2 cellular contexts compared by ENCODE assay signal in the genomic region with DNA sequence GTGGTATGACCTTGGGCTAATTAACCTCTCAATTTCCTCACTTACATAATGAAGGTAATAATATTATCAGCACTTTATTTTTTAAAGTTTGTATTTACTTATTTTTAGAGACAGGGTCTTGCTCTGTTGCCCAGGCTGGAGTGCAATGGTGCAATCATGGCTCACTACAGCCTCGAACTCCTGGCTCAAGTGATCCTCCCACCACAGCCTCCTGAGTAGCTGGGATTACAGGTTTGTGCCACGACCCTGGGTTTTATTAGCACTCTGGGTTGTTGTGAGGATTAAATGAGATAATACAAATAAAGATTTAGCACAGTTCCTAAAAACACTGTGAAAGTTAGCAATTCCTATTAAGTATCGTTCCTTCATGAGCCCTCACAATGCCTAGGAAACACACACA.
TF ChIP-seq lines count a peak whose summit lies in the region.

No MANE protein-coding gene starts in this region.

TF ChIP-seq in HEK293, 187 proteins besides CTCF, POLR2A, EP300 and RAD21:
- TF ChIP-seq ZBTB11 (tag by site-specific recombination; conservative IDR thresholded peaks at IDR 0.05; ENCODE audit: low read depth): no peak
- TF ChIP-seq ZFP3 (tag by site-specific recombination; IDR thresholded peaks at IDR 0.05; ENCODE audit: low read depth): no peak
- TF ChIP-seq KLF1 (tag by site-specific recombination; IDR thresholded peaks at IDR 0.05): no peak
- no peak for TF ChIP-seq ZNF645 (tag by site-specific recombination; IDR thresholded peaks at IDR 0.05)
- TF ChIP-seq ZNF48 (tag by site-specific recombination; IDR thresholded peaks at IDR 0.05): no peak
- no peak for TF ChIP-seq KLF17 (tag by site-specific recombination; IDR thresholded peaks at IDR 0.05)
- no peak for TF ChIP-seq ZNF747 (tag by site-specific recombination; IDR thresholded peaks at IDR 0.05)
- no peak for TF ChIP-seq ZNF558 (tag by site-specific recombination; IDR thresholded peaks at IDR 0.05)
- TF ChIP-seq ZNF664 (tag by site-specific recombination; IDR thresholded peaks at IDR 0.05): peak; percentile 47; the same call in 1 of the 2 replicates
- peak; percentile 85; the same call in 1 of the 2 replicates for TF ChIP-seq ZNF121 (tag by site-specific recombination; IDR thresholded peaks at IDR 0.05)
- TF ChIP-seq, protein P1, sequence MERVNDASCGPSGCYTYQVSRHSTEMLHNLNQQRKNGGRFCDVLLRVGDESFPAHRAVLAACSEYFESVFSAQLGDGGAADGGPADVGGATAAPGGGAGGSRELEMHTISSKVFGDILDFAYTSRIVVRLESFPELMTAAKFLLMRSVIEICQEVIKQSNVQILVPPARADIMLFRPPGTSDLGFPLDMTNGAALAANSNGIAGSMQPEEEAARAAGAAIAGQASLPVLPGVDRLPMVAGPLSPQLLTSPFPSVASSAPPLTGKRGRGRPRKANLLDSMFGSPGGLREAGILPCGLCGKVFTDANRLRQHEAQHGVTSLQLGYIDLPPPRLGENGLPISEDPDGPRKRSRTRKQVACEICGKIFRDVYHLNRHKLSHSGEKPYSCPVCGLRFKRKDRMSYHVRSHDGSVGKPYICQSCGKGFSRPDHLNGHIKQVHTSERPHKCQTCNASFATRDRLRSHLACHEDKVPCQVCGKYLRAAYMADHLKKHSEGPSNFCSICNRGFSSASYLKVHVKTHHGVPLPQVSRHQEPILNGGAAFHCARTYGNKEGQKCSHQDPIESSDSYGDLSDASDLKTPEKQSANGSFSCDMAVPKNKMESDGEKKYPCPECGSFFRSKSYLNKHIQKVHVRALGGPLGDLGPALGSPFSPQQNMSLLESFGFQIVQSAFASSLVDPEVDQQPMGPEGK (tag by site-specific recombination; IDR thresholded peaks at IDR 0.05): no peak
- no peak for TF ChIP-seq SCRT2 (tag by site-specific recombination; IDR thresholded peaks at IDR 0.05)
- no peak for TF ChIP-seq ZNF133 (tag by site-specific recombination; IDR thresholded peaks at IDR 0.05)

TF ChIP-seq in K562, 482 proteins besides CTCF, POLR2A, EP300 and RAD21:
- peak; percentile 44 for TF ChIP-seq RBM25 (IDR thresholded peaks at IDR 0.05; ENCODE audit: low read depth, low read length, severe bottlenecking)
- TF ChIP-seq ZNF76 (CRISPR knock-in tag; IDR thresholded peaks at IDR 0.05; ENCODE audit: borderline replicate concordance): no peak
- TF ChIP-seq RBM34 (IDR thresholded peaks at IDR 0.05; ENCODE audit: borderline replicate concordance, insufficient read depth, low read length): no peak
- no peak for TF ChIP-seq POLR2H (tag; IDR thresholded peaks at IDR 0.05; ENCODE audit: low read depth)
- 0 out of 4 replicates have a peak, but pooled peaks of 1 of the 2 experiments have one; percentile 25 for TF ChIP-seq KDM1A (IDR thresholded peaks at IDR 0.05)
- TF ChIP-seq ZNF121 (CRISPR knock-in tag; conservative IDR thresholded peaks at IDR 0.05): peak; percentile 89
